Comparison of ENCODE assay signal across 10 cellular contexts in the genomic region with DNA sequence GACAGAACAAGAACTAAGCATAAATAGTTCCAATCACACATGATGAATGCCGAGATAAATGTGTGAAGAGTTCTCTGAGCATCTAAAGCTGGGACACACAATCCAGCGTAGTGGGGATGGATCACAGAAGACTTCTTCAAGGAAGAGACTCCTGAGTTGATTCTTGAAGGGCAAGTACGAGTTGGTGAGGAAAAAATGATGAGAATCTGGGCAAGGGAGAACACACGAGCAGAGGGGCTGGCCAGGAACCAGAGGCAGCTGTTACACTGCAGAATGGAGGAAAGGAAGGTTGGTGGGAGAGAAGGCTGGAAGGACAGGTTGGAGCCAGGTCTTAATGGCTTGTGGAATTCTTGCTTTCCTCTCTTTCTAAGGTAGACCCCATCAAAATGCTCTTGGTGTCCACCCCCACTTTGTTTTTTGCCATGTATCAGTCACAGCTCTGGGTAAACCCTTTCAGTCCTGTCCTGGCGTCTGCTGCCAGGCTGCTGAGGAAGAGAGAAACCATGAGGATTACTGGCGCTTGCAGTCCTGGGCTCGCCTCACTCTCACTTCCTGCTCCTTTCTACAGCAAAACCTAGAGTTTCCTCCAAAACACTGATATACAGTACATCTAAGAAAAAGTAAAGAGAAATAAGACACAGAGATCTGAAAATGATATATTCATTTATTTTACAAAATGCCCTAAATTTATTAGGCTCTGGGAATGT.
DNase-seq lines count a peak whose midpoint lies in the region; ATAC-seq lines count a peak whose summit lies in the region.
"Had no signal": no experiment of that assay in that cellular context is flagged by ENCODE, and none has a peak within 500 bp of the region (broad histone marks: within the 10 kb centered on the region; RNA-seq: fewer than 3 reads in every experiment).

No MANE protein-coding gene starts in this region.

- peaks cover 20% of the 10 kb centered on the region for H3K4me1 Mint-ChIP-seq in activated T-helper 1 cell treated with anti-CD3 and anti-CD28 coated beads, Interleukin-12 subunit alpha, Interleukin-12 subunit beta, Interleukin-2, Interleukin-4 antibody, amounts not matched to agents 30 ng/mL and 10 ng/mL and 1 ng/mL, durations not matched to agents 14 hours and 24 hours and 36 hours (ENCODE audit: low read depth)

- peak overlapping the region; percentile 25 for H3K27ac Mint-ChIP-seq in activated T-helper 1 cell treated with anti-CD3 and anti-CD28 coated beads, Interleukin-12 subunit alpha, Interleukin-12 subunit beta, Interleukin-2, Interleukin-4 antibody, amounts not matched to agents 30 ng/mL and 10 ng/mL and 1 ng/mL, durations not matched to agents 14 hours and 24 hours and 36 hours
- H3K27ac Mint-ChIP-seq: type B pancreatic cell had no signal

- intact Hi-C loops in activated T-helper 1 cell treated with anti-CD3 and anti-CD28 coated beads, Interleukin-12 subunit alpha, Interleukin-12 subunit beta, Interleukin-2, Interleukin-4 antibody, amounts not matched to agents 30 ng/mL and 10 ng/mL and 1 ng/mL, durations not matched to agents 14 hours and 24 hours and 36 hours (cut with micrococcal nuclease): no loop called here

- in situ Hi-C loops in G401 (cut with HindIII; ENCODE audit: low sequenced_read_pairs): no loop called here

- H3K36me3 Mint-ChIP-seq in activated T-helper 1 cell treated with anti-CD3 and anti-CD28 coated beads, Interleukin-12 subunit alpha, Interleukin-12 subunit beta, Interleukin-2, Interleukin-4 antibody, amounts not matched to agents 30 ng/mL and 10 ng/mL and 1 ng/mL, durations not matched to agents 14 hours and 24 hours and 36 hours (ENCODE audit: low read depth): peaks cover 28% of the 10 kb centered on the region

- ATAC-seq in GM18511 (IDR thresholded peaks at IDR 0.05; ENCODE audit: unreplicated experiment) (peak; percentile 92), GM21381 (IDR thresholded peaks at IDR 0.05; ENCODE audit: unreplicated experiment) (peak; percentile 80), HG03060 (IDR thresholded peaks at IDR 0.05; ENCODE audit: low read depth, unreplicated experiment) (peak; percentile 88)

- no peak overlapping the region for H3K4me3 Mint-ChIP-seq in activated T-helper 1 cell treated with anti-CD3 and anti-CD28 coated beads, Interleukin-12 subunit alpha, Interleukin-12 subunit beta, Interleukin-2, Interleukin-4 antibody, amounts not matched to agents 30 ng/mL and 10 ng/mL and 1 ng/mL, durations not matched to agents 14 hours and 24 hours and 36 hours
- H3K4me3 Mint-ChIP-seq: CD4-positive, CD25-positive, alpha-beta regulatory T cell; type B pancreatic cell had no signal

- H3K9me3 Mint-ChIP-seq in activated T-helper 1 cell treated with anti-CD3 and anti-CD28 coated beads, Interleukin-12 subunit alpha, Interleukin-12 subunit beta, Interleukin-2, Interleukin-4 antibody, amounts not matched to agents 30 ng/mL and 10 ng/mL and 1 ng/mL, durations not matched to agents 14 hours and 24 hours and 36 hours: no peaks in the 10 kb centered on the region
- H3K9me3 Mint-ChIP-seq: type B pancreatic cell had no signal

- no peaks in the 10 kb centered on the region for H3K27me3 Mint-ChIP-seq in activated T-helper 1 cell treated with anti-CD3 and anti-CD28 coated beads, Interleukin-12 subunit alpha, Interleukin-12 subunit beta, Interleukin-2, Interleukin-4 antibody, amounts not matched to agents 30 ng/mL and 10 ng/mL and 1 ng/mL, durations not matched to agents 14 hours and 24 hours and 36 hours (ENCODE audit: insufficient read depth)
- H3K27me3 Mint-ChIP-seq: CD4-positive, CD25-positive, alpha-beta regulatory T cell; type B pancreatic cell had no signal

- DNase-seq in activated T-helper 1 cell treated with anti-CD3 and anti-CD28 coated beads, Interleukin-12 subunit alpha, Interleukin-12 subunit beta, Interleukin-2, Interleukin-4 antibody, amounts not matched to agents 30 ng/mL and 10 ng/mL and 1 ng/mL, durations not matched to agents 14 hours and 24 hours and 36 hours (ENCODE audit: low spot score): no peak
- DNase-seq in NCI-H2081 (lab: John Stamatoyannopoulos, UW): no peak
- no peak for DNase-seq in G401 (ENCODE audit: low spot score)
- no peak for DNase-seq in GF-D8 (lab: John Stamatoyannopoulos, UW)
- no peak for DNase-seq in central memory CD4-positive, alpha-beta T cell
